ENCODE assay signal across 1 cellular context in the genomic region with DNA sequence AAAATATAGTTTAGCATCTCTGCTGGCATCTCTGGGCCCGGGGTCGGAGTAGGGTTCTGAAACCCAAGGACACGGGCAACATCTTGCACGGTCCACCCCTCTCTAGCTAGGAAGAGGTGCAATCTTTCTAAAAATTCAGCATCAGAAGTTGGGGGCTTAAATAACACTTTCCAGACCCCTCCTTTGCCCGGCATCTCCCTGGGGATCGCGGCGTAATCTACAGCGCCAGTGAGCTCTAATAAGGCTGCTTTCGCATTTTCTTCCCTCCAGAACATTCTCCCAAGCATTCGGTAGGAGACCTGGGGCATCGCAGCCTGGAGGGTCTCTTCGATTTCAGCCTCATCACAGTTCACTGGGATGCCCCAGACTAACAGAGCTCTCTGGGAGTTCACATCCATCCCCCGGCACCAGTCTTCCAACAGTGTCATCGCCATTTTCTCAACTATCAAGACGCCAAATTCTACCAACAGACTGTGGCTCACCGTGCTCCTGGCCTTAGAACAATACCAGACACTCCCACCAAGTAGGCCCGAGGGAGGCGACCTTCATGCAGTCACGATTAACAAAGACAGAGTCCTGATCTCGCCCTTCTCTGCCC.
TF ChIP-seq lines count a peak whose summit lies in the region.

No MANE protein-coding gene starts in this region.

TF ChIP-seq in GM12878, 131 proteins besides CTCF, POLR2A, EP300 and RAD21 (continued from another document):
- no peak for TF ChIP-seq ZNF592 (IDR thresholded peaks at IDR 0.05)
